In genomic region chr13:40352385-40352778, GRCh38 we compare ENCODE assay signal across 9 cellular contexts.
DNase-seq lines count a peak whose midpoint lies in the region; ATAC-seq, FAIRE-seq and TF ChIP-seq lines count a peak whose summit lies in the region.
"Had no signal": no experiment of that assay in that cellular context is flagged by ENCODE, and none has a peak within 500 bp of the region (broad histone marks: within the 10 kb centered on the region; RNA-seq: fewer than 3 reads in every experiment).

No MANE protein-coding gene starts in this region.

- H4K20me1 ChIP-seq in GM12878 (ENCODE audit: control insufficient read depth, insufficient read depth) (no peaks in the 10 kb centered on the region), SK-N-SH (ENCODE audit: insufficient read depth) (no peaks in the 10 kb centered on the region)

- no peaks in the 10 kb centered on the region for H3K4me1 ChIP-seq in GM12878 (ENCODE audit: control insufficient read depth, insufficient read depth, low read length)
- peaks cover 14 to 18% of the 10 kb centered on the region in 2 donors for H3K4me1 ChIP-seq in neuronal stem cell (ENCODE audit: control insufficient read depth in 2 of 2, insufficient read depth in 1 of 2, low read depth in 1 of 2, low read length in 2 of 2)
- H3K4me1 ChIP-seq in tibial nerve = peaks cover 0 to 33% (median 14%) of the 10 kb centered on the region in 4 donors
- peaks cover 0 to 2% of the 10 kb centered on the region in 2 experiments; a peak in 1 of 4 replicates for H3K4me1 ChIP-seq in SK-N-SH (ENCODE audit: control insufficient read depth in 1 of 2, insufficient read depth in 2 of 2, low read depth in 1 of 2, low read length in 1 of 2)

- no TSS peak for BruUV-seq in GM12878 (replicated peaks; lab: Mats Ljungman, UMichigan)

- H3K27ac ChIP-seq in GM12878 (ENCODE audit: control insufficient read depth, insufficient read depth) = no peak overlapping the region
- H3K27ac ChIP-seq in neuronal stem cell (replicated peaks; ENCODE audit: low read length) = no peak overlapping the region
- peak overlapping the region; percentile 69 to 92 (median 80) for H3K27ac ChIP-seq in tibial nerve
- H3K27ac ChIP-seq in SK-N-SH (ENCODE audit: low read depth in 2 of 2, low read length in 1 of 2) = no peak overlapping the region
- H3K27ac ChIP-seq: epithelial cell of prostate had no signal

- H3K4ac ChIP-seq in neuronal stem cell (ENCODE audit: low read length) = no peak overlapping the region

- H3K14ac ChIP-seq in neuronal stem cell (ENCODE audit: low read length) = peak overlapping the region; percentile 22

- CTCF ChIA-PET in GM12878 (lab: Yijun Ruan, JAX) = no interaction called here
- CTCF ChIA-PET in SK-N-SH (lab: Yijun Ruan, JAX) = no interaction called here

- no peak overlapping the region for H3K4me3 ChIP-seq in GM12878
- H3K4me3 ChIP-seq in neuronal stem cell (ENCODE audit: low read length in 2 of 2) = no peak overlapping the region
- H3K4me3 ChIP-seq in tibial nerve = no peak overlapping the region
- no peak overlapping the region for H3K4me3 ChIP-seq in SK-N-SH (ENCODE audit: low read depth in 2 of 2, low read length in 1 of 2)

- peak overlapping the region; percentile 29 for H2BK120ac ChIP-seq in neuronal stem cell (ENCODE audit: low read depth, low read length)

- WGBS in GM12878 (ENCODE audit: insufficient coverage, insufficient replicate concordance, low lambda C conversion rate, missing lambda C conversion rate) = 56% methylated on average over 9 of the region's 9 CpGs
- no CpG with 5 or more reads among the region's 9 CpGs for WGBS in neuronal stem cell (ENCODE audit: extremely low coverage in 2 of 2, insufficient read length in 2 of 2, insufficient replicate concordance in 1 of 2), 2 donors
- WGBS in tibial nerve, 2 donors = 43 to 59% methylated on average over 9 of the region's 9 CpGs
- WGBS in SK-N-SH (ENCODE audit: low lambda C conversion rate) = 69% methylated on average over 9 of the region's 9 CpGs

- no peaks in the 10 kb centered on the region for H3K79me1 ChIP-seq in neuronal stem cell (ENCODE audit: low read depth, low read length)

- SMC1A ChIA-PET in GM12878 (lab: Charles Lee; ENCODE audit: uncharacterized antibody, unreplicated experiment) = no interaction called here

- peak overlapping the region; percentile 22 for H2AK5ac ChIP-seq in neuronal stem cell (ENCODE audit: low read depth, low read length)

- RAD21 ChIA-PET in GM12878 (lab: Charles Lee; ENCODE audit: unreplicated experiment) = no interaction called here

- H3K9me2 ChIP-seq in SK-N-SH = no peaks in the 10 kb centered on the region

- TF ChIP-seq EP300 in GM12878 (IDR thresholded peaks at IDR 0.05; ENCODE audit: borderline replicate concordance in 1 of 2, control insufficient read depth in 1 of 2, low read depth in 2 of 2, low read length in 2 of 2) (no peak), tibial nerve (IDR thresholded peaks at IDR 0.05) (peak; percentile 82 to 92), SK-N-SH (IDR thresholded peaks at IDR 0.05; ENCODE audit: borderline replicate concordance in 1 of 2, low read depth in 1 of 2, low read length in 1 of 2) (no peak)

- ATAC-seq in GM12878 (no peak), Right ventricle myocardium superior (ENCODE audit: poor library complexity) (peak; percentile 89)

- DNase-seq in GM12878 (ENCODE audit: low read depth, low spot score) = no peak
- DNase-seq in Right ventricle myocardium superior = peak; percentile 63
- no peak for DNase-seq in neuronal stem cell (ENCODE audit: low spot score)
- DNase-seq in tibial nerve (ENCODE audit: low spot score in 2 of 2) = peak; percentile 28 to 47
- DNase-seq in NCI-H1105 treated with DMSO at 0.1 percent for 48 hours (lab: John Stamatoyannopoulos, UW) = no peak
- DNase-seq in SK-N-SH = no peak
- DNase-seq in T1000 (lab: John Stamatoyannopoulos, UW) = no peak
- DNase-seq: T-helper 2 cell had no signal

- no peak overlapping the region for H3K9ac ChIP-seq in GM12878 (ENCODE audit: control insufficient read depth, insufficient read depth, low read length)
- H3K9ac ChIP-seq in neuronal stem cell (ENCODE audit: low read depth, low read length, poor library complexity) = no peak overlapping the region
- no peak overlapping the region for H3K9ac ChIP-seq in SK-N-SH

- no peak overlapping the region for H2BK15ac ChIP-seq in neuronal stem cell (ENCODE audit: low read length)

- H3K27me3 ChIP-seq in GM12878 (replicated peaks in 1 of 2; ENCODE audit: control insufficient read depth in 2 of 2, insufficient read depth in 2 of 2, low read length in 1 of 2) (0 out of 4 replicates have a peak, but pooled peaks cover 0 to 3% of the 10 kb centered on the region in 2 experiments), neuronal stem cell (ENCODE audit: control insufficient read depth in 3 of 3, insufficient read depth in 3 of 3, low read depth in 1 of 3, low read length in 3 of 3) (no peaks in the 10 kb centered on the region), tibial nerve (no peaks in the 10 kb centered on the region), SK-N-SH (ENCODE audit: insufficient read depth) (no peaks in the 10 kb centered on the region)

- no peak for TF ChIP-seq RAD21 in GM12878 (IDR thresholded peaks at IDR 0.05; ENCODE audit: insufficient read depth, low read depth, low read length)
- TF ChIP-seq RAD21 in SK-N-SH (IDR thresholded peaks at IDR 0.05; ENCODE audit: low read length) = no peak

- no peak overlapping the region for H2BK5ac ChIP-seq in neuronal stem cell (ENCODE audit: low read length)

- H3K18ac ChIP-seq in neuronal stem cell (ENCODE audit: low read length) = peak overlapping the region; percentile 76

- H2AFZ ChIP-seq in GM12878 (ENCODE audit: control insufficient read depth, low read depth, low read length) (no peak overlapping the region), neuronal stem cell (ENCODE audit: low read length) (peak overlapping the region; percentile 63), SK-N-SH (ENCODE audit: low read depth) (no peak overlapping the region)

- peak; percentile 52 for FAIRE-seq in GM12878 (lab: Jason Lieb, UNC)

- H2BK12ac ChIP-seq in neuronal stem cell (ENCODE audit: low read length) = no peak overlapping the region

- POLR2A ChIA-PET in GM12878 (lab: Charles Lee) (no interaction called here), SK-N-SH (lab: Yijun Ruan, JAX) (no interaction called here)

- H3K4me2 ChIP-seq in GM12878 (ENCODE audit: control insufficient read depth, insufficient read depth) (no peak overlapping the region), neuronal stem cell (ENCODE audit: insufficient read depth, low read length, poor library complexity, severe bottlenecking) (no peak overlapping the region), SK-N-SH (no peak overlapping the region)

- intact Hi-C loops in GM12878 (cut with micrococcal nuclease; ENCODE audit: unreplicated experiment) (no loop called here), Right ventricle myocardium superior (cut with DNase I) (no loop called here)

- H3K9me3 ChIP-seq in GM12878 (replicated peaks; ENCODE audit: control insufficient read depth, insufficient read depth, low read length) (no peaks in the 10 kb centered on the region), neuronal stem cell (replicated peaks in 1 of 2; ENCODE audit: control insufficient read depth in 2 of 2, insufficient read depth in 1 of 2, low read depth in 1 of 2, low read length in 2 of 2) (no peaks in the 10 kb centered on the region), tibial nerve (no peaks in the 10 kb centered on the region), SK-N-SH (no peaks in the 10 kb centered on the region)

- in situ Hi-C loops in GM12878 (cut with MboI) = no loop called here

- no peaks in the 10 kb centered on the region for H3K79me2 ChIP-seq in GM12878 (ENCODE audit: control insufficient read depth, insufficient read depth, low read length)
- no peaks in the 10 kb centered on the region for H3K79me2 ChIP-seq in SK-N-SH (ENCODE audit: insufficient read depth)

- H4K8ac ChIP-seq in neuronal stem cell (ENCODE audit: low read depth, low read length) = no peak overlapping the region

- no peak for TF ChIP-seq CTCF in GM12878 (IDR thresholded peaks at IDR 0.05 in 2 of 3, conservative IDR thresholded peaks at IDR 0.05 in 1 of 3; ENCODE audit: control insufficient read depth in 2 of 3, extremely low read depth in 1 of 3, insufficient read depth in 1 of 3, low read depth in 3 of 3, low read length in 3 of 3)
- TF ChIP-seq CTCF in tibial nerve (IDR thresholded peaks at IDR 0.05) = no peak
- TF ChIP-seq CTCF in SK-N-SH (IDR thresholded peaks at IDR 0.05) = no peak

- peak overlapping the region; percentile 22 for H4K91ac ChIP-seq in neuronal stem cell (ENCODE audit: low read depth, low read length, poor library complexity)

- no peak overlapping the region for H3K23ac ChIP-seq in neuronal stem cell (ENCODE audit: low read depth, low read length, poor library complexity)

- H3K36me3 ChIP-seq in GM12878 (ENCODE audit: control insufficient read depth in 2 of 2, insufficient read depth in 2 of 2, low read length in 1 of 2) = no peaks in the 10 kb centered on the region
- no peaks in the 10 kb centered on the region for H3K36me3 ChIP-seq in neuronal stem cell (replicated peaks in 1 of 2; ENCODE audit: control insufficient read depth in 2 of 2, insufficient read depth in 2 of 2, low read length in 2 of 2)
- H3K36me3 ChIP-seq in tibial nerve = no peaks in the 10 kb centered on the region
- no peaks in the 10 kb centered on the region for H3K36me3 ChIP-seq in SK-N-SH (replicated peaks in 1 of 2; ENCODE audit: control insufficient read depth in 1 of 2, insufficient read depth in 2 of 2, low read length in 1 of 2)

- TF ChIP-seq POLR2A in GM12878 (IDR thresholded peaks at IDR 0.05; ENCODE audit: low read depth, low read length) = no peak
- TF ChIP-seq POLR2A in tibial nerve (IDR thresholded peaks at IDR 0.05) = no peak

- H3F3A ChIP-seq in SK-N-SH (replicated peaks; ENCODE audit: insufficient read depth) = no peaks in the 10 kb centered on the region

TF ChIP-seq in SK-N-SH, 30 proteins besides CTCF, POLR2A, EP300 and RAD21 (continues in another document):
- no peak for TF ChIP-seq SMC3 (IDR thresholded peaks at IDR 0.05; ENCODE audit: low read depth, low read length)
- TF ChIP-seq EZH2phosphoT487 (IDR thresholded peaks at IDR 0.05; ENCODE audit: borderline replicate concordance, low read depth) = no peak
- TF ChIP-seq TCF12 (IDR thresholded peaks at IDR 0.05) = no peak
- TF ChIP-seq MEF2A (IDR thresholded peaks at IDR 0.05; ENCODE audit: borderline replicate concordance, low read depth) = no peak
- no peak for TF ChIP-seq JUND (IDR thresholded peaks at IDR 0.05)
- no peak for TF ChIP-seq TEAD4 (IDR thresholded peaks at IDR 0.05; ENCODE audit: borderline replicate concordance, insufficient read depth)
- TF ChIP-seq RXRA (IDR thresholded peaks at IDR 0.05; ENCODE audit: borderline replicate concordance, low read depth) = no peak
- TF ChIP-seq FOXM1 (IDR thresholded peaks at IDR 0.05; ENCODE audit: low read depth) = no peak

Comparison
In these comparisons a context has a peak if more than half of its experiments do, and no peak if none do; other contexts are left out.
1. DNase-seq: peak in Right ventricle myocardium superior (single experiment) and tibial nerve (2 of 2); none in GM12878 (single experiment), neuronal stem cell (single experiment), NCI-H1105 treated with DMSO at 0.1 percent for 48 hours (single experiment), SK-N-SH (single experiment) and T1000 (single experiment).
2. H3K27ac ChIP-seq: peak in tibial nerve (4 of 4); none in GM12878 (single experiment), neuronal stem cell (single experiment) and SK-N-SH (0 of 2).